21 cellular contexts compared by ENCODE assay signal in the genomic region with DNA sequence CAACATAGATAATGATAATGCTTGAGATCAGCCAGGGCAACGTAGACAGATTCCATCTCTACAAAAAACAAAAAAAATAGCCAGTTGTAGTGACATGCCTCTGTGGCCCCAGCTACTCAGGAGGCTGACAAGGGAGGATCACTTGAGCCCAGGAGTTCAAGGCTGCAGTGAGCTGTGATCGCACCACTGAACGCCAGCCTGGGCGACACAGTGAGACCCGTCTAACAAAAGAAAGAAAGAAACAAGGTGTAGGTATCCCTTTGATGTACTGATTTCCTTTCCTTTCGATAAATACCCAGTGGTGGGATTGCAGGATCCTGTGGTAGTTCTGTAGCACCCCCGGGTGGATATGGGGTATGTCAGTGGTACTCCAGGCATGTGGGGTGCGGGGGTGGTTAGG. TPM values are rescaled to one million over a fixed set of nuclear protein-coding genes. Genes with fewer than 3 reads are reported as not detected.
DNase-seq lines count a peak whose midpoint lies in the region; ATAC-seq lines count a peak whose summit lies in the region.
"Had no signal": no experiment of that assay in that cellular context is flagged by ENCODE, and none has a peak within 500 bp of the region (broad histone marks: within the 10 kb centered on the region; RNA-seq: fewer than 3 reads in every experiment).

No MANE protein-coding gene starts in this region.

- H3K18ac ChIP-seq in neuronal stem cell (ENCODE audit: low read length), result no peak overlapping the region

- H2AK5ac ChIP-seq in neuronal stem cell (ENCODE audit: low read depth, low read length), result peak overlapping the region; percentile 87

- H3K9me3 ChIP-seq in neuronal stem cell (replicated peaks in 1 of 2; ENCODE audit: control insufficient read depth in 2 of 2, insufficient read depth in 1 of 2, low read depth in 1 of 2, low read length in 2 of 2), result no peaks in the 10 kb centered on the region

- intact Hi-C loops in dendritic cell treated with granulocyte-macrophage colony-stimulating factor and Interleukin-4, amounts not matched to agents 40 ng/mL and 50 ng/mL, for 4 days (cut with micrococcal nuclease), result no loop called here

- H2BK15ac ChIP-seq in neuronal stem cell (ENCODE audit: low read length), result no peak overlapping the region

- no peak overlapping the region for H2BK5ac ChIP-seq in neuronal stem cell (ENCODE audit: low read length)

- H3K23ac ChIP-seq in neuronal stem cell (ENCODE audit: low read depth, low read length, poor library complexity), result no peak overlapping the region

- H2BK12ac ChIP-seq in neuronal stem cell (ENCODE audit: low read length), result no peak overlapping the region

- no peak for DNase-seq in stimulated activated naive CD8-positive, alpha-beta T cell treated with anti-CD3 and anti-CD28 coated beads, Interleukin-15, Interleukin-2, amounts not matched to agents 100 U/mL and 50 U/mL, for 24 hours
- DNase-seq in stimulated activated naive CD8-positive, alpha-beta T cell treated with anti-CD3 and anti-CD28 coated beads, Interleukin-15, amount 100 ng/mL, for 72 hours, result no peak
- DNase-seq in neuronal stem cell (ENCODE audit: low spot score) (no peak), NOMO-1 (lab: John Stamatoyannopoulos, UW; ENCODE audit: unreplicated experiment in 2 of 2) (no peak), NCI-H446 (lab: John Stamatoyannopoulos, UW) (no peak)
- DNase-seq in stimulated activated naive B cell treated with anti-CD40 and anti-IgM and Interleukin-4, amounts not matched to agents 10 μg/mL and 1 μg/mL and 100 μg/mL, for 72 hours, result no peak
- DNase-seq: CD4-positive, CD25-positive, alpha-beta regulatory T cell; CD8-positive, alpha-beta T cell; DMS 273 treated with DMSO at 0.1 percent for 48 hours; DMS79; EL; GDM1; GM23248; H9 had no signal

- no CpG with 5 or more reads among the region's 8 CpGs for WGBS in neuronal stem cell (ENCODE audit: extremely low coverage in 2 of 2, insufficient read length in 2 of 2, insufficient replicate concordance in 1 of 2), 2 donors

- H3K14ac ChIP-seq in neuronal stem cell (ENCODE audit: low read length), result no peak overlapping the region

- no peaks in the 10 kb centered on the region for H3K36me3 Mint-ChIP-seq in dendritic cell treated with granulocyte-macrophage colony-stimulating factor and Interleukin-4, amounts not matched to agents 40 ng/mL and 50 ng/mL, for 4 days (ENCODE audit: low read depth)
- H3K36me3 Mint-ChIP-seq in stimulated activated naive B cell treated with anti-CD40 and anti-IgM and Interleukin-4, amounts not matched to agents 10 μg/mL and 1 μg/mL and 100 μg/mL, for 72 hours, result peaks cover 3 to 4% of the 10 kb centered on the region in 2 donors
- H3K36me3 Mint-ChIP-seq: CD4-positive, CD25-positive, alpha-beta regulatory T cell; CD8-positive, alpha-beta T cell had no signal

- no peaks in the 10 kb centered on the region for H3K9me3 Mint-ChIP-seq in stimulated activated naive CD8-positive, alpha-beta T cell treated with anti-CD3 and anti-CD28 coated beads, Interleukin-15, amount 100 ng/mL, for 72 hours
- H3K9me3 Mint-ChIP-seq in dendritic cell treated with granulocyte-macrophage colony-stimulating factor and Interleukin-4, amounts not matched to agents 40 ng/mL and 50 ng/mL, for 4 days, result peaks cover 4% of the 10 kb centered on the region
- peaks cover 0 to 6% of the 10 kb centered on the region in 2 donors for H3K9me3 Mint-ChIP-seq in stimulated activated naive B cell treated with anti-CD40 and anti-IgM and Interleukin-4, amounts not matched to agents 10 μg/mL and 1 μg/mL and 100 μg/mL, for 72 hours
- H3K9me3 Mint-ChIP-seq: CD4-positive, CD25-positive, alpha-beta regulatory T cell; CD8-positive, alpha-beta T cell; H9 had no signal

- no peaks in the 10 kb centered on the region for H3K27me3 Mint-ChIP-seq in stimulated activated naive CD8-positive, alpha-beta T cell treated with anti-CD3 and anti-CD28 coated beads, Interleukin-15, amount 100 ng/mL, for 72 hours
- H3K27me3 Mint-ChIP-seq in dendritic cell treated with granulocyte-macrophage colony-stimulating factor and Interleukin-4, amounts not matched to agents 40 ng/mL and 50 ng/mL, for 4 days, result peaks cover 5% of the 10 kb centered on the region
- H3K27me3 Mint-ChIP-seq in stimulated activated naive B cell treated with anti-CD40 and anti-IgM and Interleukin-4, amounts not matched to agents 10 μg/mL and 1 μg/mL and 100 μg/mL, for 72 hours, result peaks cover 0 to 4% of the 10 kb centered on the region in 2 donors
- H3K27me3 Mint-ChIP-seq: B cell had no signal

- H4K91ac ChIP-seq in neuronal stem cell (ENCODE audit: low read depth, low read length, poor library complexity), result no peak overlapping the region

- peaks cover 34% of the 10 kb centered on the region for H3K4me1 Mint-ChIP-seq in stimulated activated naive CD8-positive, alpha-beta T cell treated with anti-CD3 and anti-CD28 coated beads, Interleukin-15, amount 100 ng/mL, for 72 hours
- H3K4me1 Mint-ChIP-seq in dendritic cell treated with granulocyte-macrophage colony-stimulating factor and Interleukin-4, amounts not matched to agents 40 ng/mL and 50 ng/mL, for 4 days (ENCODE audit: low read depth), result peaks cover 27% of the 10 kb centered on the region
- H3K4me1 Mint-ChIP-seq in stimulated activated naive B cell treated with anti-CD40 and anti-IgM and Interleukin-4, amounts not matched to agents 10 μg/mL and 1 μg/mL and 100 μg/mL, for 72 hours, result peaks cover 52 to 78% of the 10 kb centered on the region in 2 donors

- H3K27ac Mint-ChIP-seq in stimulated activated naive CD8-positive, alpha-beta T cell treated with anti-CD3 and anti-CD28 coated beads, Interleukin-15, amount 100 ng/mL, for 72 hours, result no peak overlapping the region
- H3K27ac Mint-ChIP-seq in dendritic cell treated with granulocyte-macrophage colony-stimulating factor and Interleukin-4, amounts not matched to agents 40 ng/mL and 50 ng/mL, for 4 days, result peak overlapping the region; percentile 60
- peak overlapping the region; percentile 57 for H3K27ac Mint-ChIP-seq in stimulated activated naive B cell treated with anti-CD40 and anti-IgM and Interleukin-4, amounts not matched to agents 10 μg/mL and 1 μg/mL and 100 μg/mL, for 72 hours
- H3K27ac Mint-ChIP-seq: B cell; CD4-positive, CD25-positive, alpha-beta regulatory T cell; CD8-positive, alpha-beta T cell had no signal

- no peaks in the 10 kb centered on the region for H3K27me3 ChIP-seq in neuronal stem cell (ENCODE audit: control insufficient read depth in 3 of 3, insufficient read depth in 3 of 3, low read depth in 1 of 3, low read length in 3 of 3)
- H3K27me3 ChIP-seq: BLaER1 had no signal

- no peak overlapping the region for H3K4me3 Mint-ChIP-seq in stimulated activated naive CD8-positive, alpha-beta T cell treated with anti-CD3 and anti-CD28 coated beads, Interleukin-15, amount 100 ng/mL, for 72 hours
- no peak overlapping the region for H3K4me3 Mint-ChIP-seq in dendritic cell treated with granulocyte-macrophage colony-stimulating factor and Interleukin-4, amounts not matched to agents 40 ng/mL and 50 ng/mL, for 4 days
- no peak overlapping the region for H3K4me3 Mint-ChIP-seq in stimulated activated naive B cell treated with anti-CD40 and anti-IgM and Interleukin-4, amounts not matched to agents 10 μg/mL and 1 μg/mL and 100 μg/mL, for 72 hours
- H3K4me3 Mint-ChIP-seq: B cell; CD4-positive, CD25-positive, alpha-beta regulatory T cell; CD8-positive, alpha-beta T cell; H9 had no signal

- no peak overlapping the region for H2BK120ac ChIP-seq in neuronal stem cell (ENCODE audit: low read depth, low read length)

- ATAC-seq in stimulated activated naive CD8-positive, alpha-beta T cell treated with anti-CD3 and anti-CD28 coated beads, Interleukin-15, Interleukin-2, amounts not matched to agents 100 U/mL and 50 U/mL, for 24 hours, result peak; percentile 24
- ATAC-seq in stimulated activated naive CD8-positive, alpha-beta T cell treated with anti-CD3 and anti-CD28 coated beads, Interleukin-15, amount 100 ng/mL, for 72 hours, result no peak
- no peak for ATAC-seq in stimulated activated naive B cell treated with anti-CD40 and anti-IgM and Interleukin-4, amounts not matched to agents 10 μg/mL and 1 μg/mL and 100 μg/mL, for 72 hours (replicated peaks)
- no peak for ATAC-seq in HG03135 (IDR thresholded peaks at IDR 0.05; ENCODE audit: unreplicated experiment)
- ATAC-seq: CD8-positive, alpha-beta T cell; HCT116 had no signal

- H2AFZ ChIP-seq in neuronal stem cell (ENCODE audit: low read length), result no peak overlapping the region
- H2AFZ ChIP-seq: GM23248 had no signal

- no peak overlapping the region for H3K4me2 ChIP-seq in neuronal stem cell (ENCODE audit: insufficient read depth, low read length, poor library complexity, severe bottlenecking)
- H3K4me2 ChIP-seq: BLaER1 had no signal

- no peaks in the 10 kb centered on the region for H3K79me1 ChIP-seq in neuronal stem cell (ENCODE audit: low read depth, low read length)

- H4K8ac ChIP-seq in neuronal stem cell (ENCODE audit: low read depth, low read length), result no peak overlapping the region

- H3K27ac ChIP-seq in neuronal stem cell (replicated peaks; ENCODE audit: low read length), result no peak overlapping the region
- H3K27ac ChIP-seq: 22Rv1, BLaER1, C4-2B, GM23248 had no signal

- no peak overlapping the region for H3K4me3 ChIP-seq in neuronal stem cell (ENCODE audit: low read length in 2 of 2)
- H3K4me3 ChIP-seq: BLaER1, GM23248 had no signal

- no peak overlapping the region for H3K9ac ChIP-seq in neuronal stem cell (ENCODE audit: low read depth, low read length, poor library complexity)
- H3K9ac ChIP-seq: BLaER1, GM23248 had no signal

- H3K4ac ChIP-seq in neuronal stem cell (ENCODE audit: low read length), result no peak overlapping the region

- peaks cover 0 to 3% of the 10 kb centered on the region in 2 donors for H3K4me1 ChIP-seq in neuronal stem cell (ENCODE audit: control insufficient read depth in 2 of 2, insufficient read depth in 1 of 2, low read depth in 1 of 2, low read length in 2 of 2)

- H3K36me3 ChIP-seq in neuronal stem cell (replicated peaks in 1 of 2; ENCODE audit: control insufficient read depth in 2 of 2, insufficient read depth in 2 of 2, low read length in 2 of 2), result no peaks in the 10 kb centered on the region
- H3K36me3 ChIP-seq: BLaER1 had no signal

RNA-seq across cellular contexts. Expression of gene ADTRP, which starts 48.2 kb away (rescaled TPM):
- not detected for polyA plus RNA-seq in neuronal stem cell (2013, experiment 1 of 2)
- not detected for polyA plus RNA-seq in neuronal stem cell (2013, experiment 2 of 2)

Comparison
In these comparisons a context has a peak if more than half of its experiments do, and no peak if none do; other contexts are left out.
1. H3K27ac Mint-ChIP-seq: peak in dendritic cell treated with granulocyte-macrophage colony-stimulating factor and Interleukin-4, amounts not matched to agents 40 ng/mL and 50 ng/mL, for 4 days (single experiment) and stimulated activated naive B cell treated with anti-CD40 and anti-IgM and Interleukin-4, amounts not matched to agents 10 μg/mL and 1 μg/mL and 100 μg/mL, for 72 hours (single experiment); none in stimulated activated naive CD8-positive, alpha-beta T cell treated with anti-CD3 and anti-CD28 coated beads, Interleukin-15, amount 100 ng/mL, for 72 hours (0 of 2).